Comparison of ENCODE assay signal across 23 cellular contexts in the genomic region with DNA sequence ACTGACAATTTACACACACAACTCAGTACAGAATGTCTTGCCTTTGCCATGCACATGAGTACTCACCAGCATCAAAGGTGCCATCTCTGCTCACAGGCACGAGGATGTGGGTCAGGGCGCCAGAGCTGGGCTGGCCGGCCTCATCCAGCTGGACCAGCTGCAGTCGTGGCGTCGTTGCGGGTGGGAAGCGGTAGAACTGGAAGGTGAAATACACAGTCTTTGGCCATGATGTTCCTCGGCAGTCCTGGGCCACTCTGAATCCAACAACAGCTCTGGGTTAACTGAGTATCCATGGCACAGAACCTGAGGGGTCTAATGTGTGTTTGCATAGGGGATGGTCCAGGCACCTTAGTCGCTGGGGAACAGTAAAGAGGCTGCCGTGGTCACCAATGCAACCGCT.
"Had no signal": no experiment of that assay in that cellular context is flagged by ENCODE, and none has a peak within 500 bp of the region (broad histone marks: within the 10 kb centered on the region; RNA-seq: fewer than 3 reads in every experiment).

No MANE protein-coding gene starts in this region.

- DNase-seq: activated CD4-positive, alpha-beta T cell treated with anti-CD3 and anti-CD28 coated beads for 48 hours; activated CD4-positive, alpha-beta T cell treated with anti-CD3 and anti-CD28 coated beads, Interleukin-2, amount 50 U/mL, for 4 hours; activated CD4-positive, CD25-positive, alpha-beta regulatory T cell treated with anti-CD3 and anti-CD28 coated beads, Interleukin-2, amount 50 U/mL, for 72 hours; activated CD8-positive, alpha-beta T cell treated with anti-CD3 and anti-CD28 coated beads, Interleukin-2, amount 10 ng/mL, durations not matched to agents 7 days and 5 days; activated naive CD4-positive, alpha-beta T cell treated with anti-CD3 and anti-CD28 coated beads for 36 hours; activated T-cell treated with anti-CD3 and anti-CD28 coated beads, Interleukin-2, amount 50 U/mL, for 1 hour; amygdala; Karpas-422; MM.1S; NCI-H1105; NCI-H1436; NCI-H2029 treated with DMSO at 0.1 percent for 48 hours; NCI-H345; NCI-H510A treated with DMSO at 0.1 percent for 48 hours; NCI-H69; NK-92 treated with Interleukin-12 subunit alpha and Interleukin-12 subunit beta, amount 100 ng/mL, for 24 hours; SHP77 treated with DMSO at 0.1 percent for 48 hours; T-helper 17 cell; T-helper 9 cell had no signal

- H3K27me3 ChIP-seq: Peyer's patch had no signal

- H3K27ac ChIP-seq: Peyer's patch, RWPE1 had no signal

- H3K9me3 ChIP-seq: Peyer's patch had no signal

- H3K4me3 ChIP-seq: K562, Peyer's patch had no signal

- H3K4me1 ChIP-seq: Peyer's patch had no signal

- ATAC-seq: activated CD8-positive, alpha-beta T cell treated with anti-CD3 and anti-CD28 coated beads, Interleukin-2, amount 10 ng/mL, durations not matched to agents 7 days and 5 days; K562; T-helper 17 cell; WTC11 had no signal
